Comparison of ENCODE assay signal across 17 cellular contexts in the genomic region with DNA sequence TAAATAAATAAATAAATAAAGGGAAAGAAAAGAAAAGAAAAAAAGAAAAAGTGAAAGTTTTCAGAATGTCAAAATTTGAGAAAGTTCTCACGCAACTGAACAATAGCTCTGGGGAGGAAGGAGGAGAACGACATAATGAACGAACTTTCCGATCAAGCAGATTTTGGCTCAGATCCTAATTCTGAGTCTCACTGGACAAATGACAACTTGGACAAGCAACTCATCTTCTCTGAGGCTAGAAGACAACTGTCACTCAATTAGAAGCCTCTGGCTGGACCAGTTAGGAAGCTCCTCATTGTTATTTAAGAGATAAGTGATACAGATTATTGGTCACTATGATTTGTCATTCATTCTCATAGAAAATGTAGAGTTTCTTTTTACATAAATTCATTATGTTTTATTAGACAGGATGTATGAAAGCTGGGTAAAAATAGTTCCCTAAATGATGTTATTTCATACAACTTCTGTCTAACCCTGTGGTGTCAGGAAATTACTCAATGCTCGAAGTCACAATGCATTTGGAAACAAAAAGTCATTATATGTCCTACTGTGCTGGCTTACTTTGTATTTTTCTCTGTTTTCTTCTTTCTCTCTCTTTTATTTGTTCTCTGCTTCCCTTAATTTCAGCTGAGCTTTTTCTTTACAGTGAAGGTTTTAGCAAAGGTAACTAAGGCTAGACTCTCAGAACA. TPM values are rescaled to one million over a fixed set of nuclear protein-coding genes. Genes with fewer than 3 reads are reported as not detected.
"Had no signal": no experiment of that assay in that cellular context is flagged by ENCODE, and none has a peak within 500 bp of the region (broad histone marks: within the 10 kb centered on the region; RNA-seq: fewer than 3 reads in every experiment).

No MANE protein-coding gene starts in this region.

- DNase-seq: activated B cell treated with CpG ODN at 0.5 μM for 24 hours; activated CD4-positive, alpha-beta T cell treated with anti-CD3 and anti-CD28 coated beads, Interleukin-2, amount 50 U/mL, for 1 hour; activated naive CD4-positive, alpha-beta T cell treated with anti-CD3 and anti-CD28 coated beads, Interleukin-2, amount 10 ng/mL, durations not matched to agents 7 days and 5 days; effector CD8-positive, alpha-beta T cell; hippocampal formation; midbrain; tibial artery had no signal

- H3K27me3 ChIP-seq: right atrium auricular region, tibial artery had no signal

- H3K36me3 ChIP-seq: right atrium auricular region had no signal

- H3K27ac ChIP-seq: right atrium auricular region, skin epidermis, tibial artery had no signal

- H3K4me1 ChIP-seq: right atrium auricular region, tibial artery had no signal

- H3K4me3 ChIP-seq: right atrium auricular region, skin epidermis, tibial artery had no signal

- H3K9me3 ChIP-seq: tibial artery had no signal

RNA-seq across cellular contexts. Expression of a gene that starts 11.1 kb away (rescaled TPM):
- total RNA-seq: activated B cell treated with CpG ODN at 0.5 μM for 24 hours; activated T-helper 2 cell treated with anti-CD3 and anti-CD28 coated beads, Interferon-gamma antibody, Interleukin-2, Interleukin-4, amounts not matched to agents 10 μg/mL and 5 μg/mL and 100 μg/mL, durations not matched to agents 14 hours and 24 hours and 36 hours; cardiac septum; fibroblast of lung; kidney epithelial cell; lower leg skin; posterior vena cava; right atrium auricular region; T-helper 1 cell treated with Interleukin-12 subunit alpha and Interleukin-12 subunit beta and Interleukin-4 antibody, amounts not matched to agents 30 ng/mL and 1 ng/mL, for 36 hours had no signal
- polyA plus RNA-seq: adipose tissue, fibroblast of lung had no signal
